Comparison of ENCODE assay signal across 1 cellular context in the genomic region with DNA sequence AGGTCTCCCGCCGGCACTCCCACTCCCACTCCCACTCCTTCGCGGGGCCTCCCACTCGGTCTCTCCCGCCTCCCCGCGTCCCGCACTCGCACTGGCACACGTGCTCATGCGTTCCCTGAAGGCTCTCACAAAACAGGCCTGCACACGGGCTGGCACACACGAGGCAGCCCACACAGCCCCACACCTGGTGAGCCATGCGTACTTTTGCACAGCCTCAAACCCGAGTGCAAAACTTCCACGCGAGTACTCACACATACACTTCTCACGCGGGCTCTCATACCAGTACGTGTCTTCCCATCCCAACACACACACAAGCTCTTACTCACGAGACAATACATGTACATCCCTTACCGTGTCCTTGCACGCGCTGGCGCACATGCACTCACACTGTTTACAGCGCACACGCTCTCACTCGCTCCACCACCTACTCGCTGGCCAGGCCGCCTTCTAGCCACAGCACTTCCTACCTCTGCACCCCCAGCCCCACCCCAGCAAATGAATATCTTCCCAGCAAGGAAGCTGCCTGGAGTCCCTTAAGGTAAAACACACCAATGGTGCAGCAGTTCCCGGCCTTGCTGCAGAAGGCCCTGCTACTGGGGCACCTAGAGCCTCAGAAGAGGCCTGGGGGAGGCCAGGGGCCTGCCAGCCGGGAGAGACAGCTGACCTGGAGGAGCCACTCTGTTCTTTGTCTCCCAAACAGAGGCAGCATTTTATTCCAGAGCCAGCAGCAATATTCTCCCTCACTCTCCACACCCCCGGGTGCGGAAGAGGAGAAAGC.
TF ChIP-seq lines count a peak whose summit lies in the region.

No MANE protein-coding gene starts in this region.

TF ChIP-seq in WTC11, 78 proteins besides CTCF, POLR2A, EP300 and RAD21 (continued from another document):
- TF ChIP-seq JUN (CRISPR knock-in tag; IDR thresholded peaks at IDR 0.05) (no peak), FOXJ3 (CRISPR knock-in tag; IDR thresholded peaks at IDR 0.05; ENCODE audit: borderline replicate concordance) (no peak), ERG (CRISPR knock-in tag; IDR thresholded peaks at IDR 0.05) (no peak), GABPB1 (CRISPR knock-in tag; IDR thresholded peaks at IDR 0.05) (peak; percentile 61), SMAD4 (CRISPR knock-in tag; IDR thresholded peaks at IDR 0.05) (no peak), MXD4 (CRISPR knock-in tag; IDR thresholded peaks at IDR 0.05; ENCODE audit: borderline replicate concordance) (no peak), ZNF317 (CRISPR knock-in tag; IDR thresholded peaks at IDR 0.05; ENCODE audit: borderline replicate concordance, low read depth) (no peak), USF2 (CRISPR knock-in tag; IDR thresholded peaks at IDR 0.05) (no peak; the same call in 1 of the 2 replicates), MYBL2 (CRISPR knock-in tag; IDR thresholded peaks at IDR 0.05) (no peak), CDX4 (CRISPR knock-in tag; IDR thresholded peaks at IDR 0.05; ENCODE audit: borderline replicate concordance) (no peak), ESRRA (CRISPR knock-in tag; IDR thresholded peaks at IDR 0.05; ENCODE audit: borderline replicate concordance) (no peak)
- TF ChIP-seq, protein P1, sequence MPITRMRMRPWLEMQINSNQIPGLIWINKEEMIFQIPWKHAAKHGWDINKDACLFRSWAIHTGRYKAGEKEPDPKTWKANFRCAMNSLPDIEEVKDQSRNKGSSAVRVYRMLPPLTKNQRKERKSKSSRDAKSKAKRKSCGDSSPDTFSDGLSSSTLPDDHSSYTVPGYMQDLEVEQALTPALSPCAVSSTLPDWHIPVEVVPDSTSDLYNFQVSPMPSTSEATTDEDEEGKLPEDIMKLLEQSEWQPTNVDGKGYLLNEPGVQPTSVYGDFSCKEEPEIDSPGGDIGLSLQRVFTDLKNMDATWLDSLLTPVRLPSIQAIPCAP (CRISPR knock-in tag; IDR thresholded peaks at IDR 0.05) = no peak
- TF ChIP-seq, protein P2, sequence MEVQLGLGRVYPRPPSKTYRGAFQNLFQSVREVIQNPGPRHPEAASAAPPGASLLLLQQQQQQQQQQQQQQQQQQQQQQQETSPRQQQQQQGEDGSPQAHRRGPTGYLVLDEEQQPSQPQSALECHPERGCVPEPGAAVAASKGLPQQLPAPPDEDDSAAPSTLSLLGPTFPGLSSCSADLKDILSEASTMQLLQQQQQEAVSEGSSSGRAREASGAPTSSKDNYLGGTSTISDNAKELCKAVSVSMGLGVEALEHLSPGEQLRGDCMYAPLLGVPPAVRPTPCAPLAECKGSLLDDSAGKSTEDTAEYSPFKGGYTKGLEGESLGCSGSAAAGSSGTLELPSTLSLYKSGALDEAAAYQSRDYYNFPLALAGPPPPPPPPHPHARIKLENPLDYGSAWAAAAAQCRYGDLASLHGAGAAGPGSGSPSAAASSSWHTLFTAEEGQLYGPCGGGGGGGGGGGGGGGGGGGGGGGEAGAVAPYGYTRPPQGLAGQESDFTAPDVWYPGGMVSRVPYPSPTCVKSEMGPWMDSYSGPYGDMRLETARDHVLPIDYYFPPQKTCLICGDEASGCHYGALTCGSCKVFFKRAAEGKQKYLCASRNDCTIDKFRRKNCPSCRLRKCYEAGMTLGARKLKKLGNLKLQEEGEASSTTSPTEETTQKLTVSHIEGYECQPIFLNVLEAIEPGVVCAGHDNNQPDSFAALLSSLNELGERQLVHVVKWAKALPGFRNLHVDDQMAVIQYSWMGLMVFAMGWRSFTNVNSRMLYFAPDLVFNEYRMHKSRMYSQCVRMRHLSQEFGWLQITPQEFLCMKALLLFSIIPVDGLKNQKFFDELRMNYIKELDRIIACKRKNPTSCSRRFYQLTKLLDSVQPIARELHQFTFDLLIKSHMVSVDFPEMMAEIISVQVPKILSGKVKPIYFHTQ (CRISPR knock-in tag; IDR thresholded peaks at IDR 0.05) = no peak
